In genomic region chr19:47780215-47780551, GRCh38 we compare ENCODE assay signal across 8 cellular contexts. TPM values are rescaled to one million over a fixed set of nuclear protein-coding genes. Genes with fewer than 3 reads are reported as not detected.
A peak's percentile ranks its signal among the peaks of the same experiment; 100 is the strongest.
DNase-seq lines count a peak whose midpoint lies in the region; ATAC-seq and TF ChIP-seq lines count a peak whose summit lies in the region.

No MANE protein-coding gene starts in this region.

- POLR2A ChIA-PET in BJ (lab: Charles Lee) = no interaction called here
- POLR2A ChIA-PET in Panc1 (lab: Charles Lee) = no interaction called here

- no peaks in the 10 kb centered on the region for H3K4me1 ChIP-seq in Panc1 (ENCODE audit: control insufficient read depth, insufficient read depth, low read length)
- H3K4me1 ChIP-seq in osteoblast (ENCODE audit: insufficient read depth, low read length) = peaks cover 14% of the 10 kb centered on the region

- in situ Hi-C loops in Panc1 (cut with HindIII; ENCODE audit: low pct_unique_long_range_greater_than_20kb, low sequenced_read_pairs) = no loop called here

- peaks cover 10% of the 10 kb centered on the region for H3K27me3 Mint-ChIP-seq in endothelial cell (ENCODE audit: unreplicated experiment)

- H3K27me3 ChIP-seq in BJ (ENCODE audit: control insufficient read depth, insufficient read depth, low read length) = no peaks in the 10 kb centered on the region
- H3K27me3 ChIP-seq in Panc1 (ENCODE audit: control insufficient read depth, insufficient read depth, low read length) = no peaks in the 10 kb centered on the region
- no peaks in the 10 kb centered on the region for H3K27me3 ChIP-seq in osteoblast (ENCODE audit: insufficient read depth, low read length)

- no peaks in the 10 kb centered on the region for H3K9me3 Mint-ChIP-seq in endothelial cell (ENCODE audit: unreplicated experiment)

- CTCF ChIA-PET in BJ (lab: Yijun Ruan, JAX) (interaction anchor here (0.6 to 3.8 kb wide), 4 partner anchors 14 to 1413 kb away, joined by 3 to 16 read pairs (median 4); no protein-coding TSS in a partner anchor), Panc1 (lab: Charles Lee) (no interaction called here)

- no TSS peak for BruUV-seq in Panc1 (replicated peaks; lab: Mats Ljungman, UMichigan)

- peaks cover 37% of the 10 kb centered on the region for H3K79me2 ChIP-seq in osteoblast (ENCODE audit: insufficient read depth, low read length)

- peak overlapping the region; percentile 94 for H3K4me3 Mint-ChIP-seq in endothelial cell (ENCODE audit: unreplicated experiment)

- peaks cover 42% of the 10 kb centered on the region for H3K36me3 Mint-ChIP-seq in endothelial cell (ENCODE audit: low read depth, unreplicated experiment)

- H3K4me3 ChIP-seq in BJ (ENCODE audit: low read depth, low read length) (peak overlapping the region; percentile 93), Panc1 (ENCODE audit: low read depth in 2 of 2, low read length in 2 of 2) (peak overlapping the region; percentile 87 to 89), osteoblast (ENCODE audit: insufficient read depth, low read length) (peak overlapping the region; percentile 98)

- ATAC-seq in Panc1 (no peak), HG02610 (IDR thresholded peaks at IDR 0.05; ENCODE audit: unreplicated experiment) (no peak)

- peaks cover 15% of the 10 kb centered on the region for H3K36me3 ChIP-seq in BJ (ENCODE audit: control insufficient read depth, insufficient read depth, low read length)
- H3K36me3 ChIP-seq in Panc1 (ENCODE audit: control insufficient read depth, insufficient read depth, low read length) = peaks cover 5% of the 10 kb centered on the region; the same call in 1 of the 2 replicates
- peaks cover 40% of the 10 kb centered on the region for H3K36me3 ChIP-seq in osteoblast (ENCODE audit: insufficient read depth, low read length)

- H3K9me3 ChIP-seq in Panc1 (ENCODE audit: control insufficient read depth, insufficient read depth, low read depth, low read length) (no peaks in the 10 kb centered on the region), osteoblast (ENCODE audit: low read depth, low read length) (no peaks in the 10 kb centered on the region)

- H2AFZ ChIP-seq in osteoblast (ENCODE audit: low read length) = no peak overlapping the region

- H3K27ac Mint-ChIP-seq in endothelial cell (ENCODE audit: unreplicated experiment) = peak overlapping the region; percentile 82

- intact Hi-C loops in Panc1 (cut with micrococcal nuclease; ENCODE audit: unreplicated experiment) = no loop called here

- DNase-seq in BJ (ENCODE audit: low read depth) (no peak), Panc1 (ENCODE audit: low read depth, low spot score) (no peak), endothelial cell (ENCODE audit: low spot score) (no peak), osteoblast (ENCODE audit: insufficient read length, low spot score, missing footprints) (no peak), hippocampal formation (lab: John Stamatoyannopoulos, UW) (no peak), HPDE6-E6E7 (ENCODE audit: extremely low spot score) (no peak), T1000 (lab: John Stamatoyannopoulos, UW) (no peak)

- peaks cover 36% of the 10 kb centered on the region for H3K4me1 Mint-ChIP-seq in endothelial cell (ENCODE audit: unreplicated experiment)

- TF ChIP-seq CTCF in BJ (IDR thresholded peaks at IDR 0.05; ENCODE audit: insufficient read depth, low read depth, low read length) (no peak), Panc1 (IDR thresholded peaks at IDR 0.05) (no peak), endothelial cell (IDR thresholded peaks at IDR 0.05; ENCODE audit: unreplicated experiment) (no peak), osteoblast (IDR thresholded peaks at IDR 0.05; ENCODE audit: extremely low read depth, low read depth, low read length) (no peak)

- H3K4me2 ChIP-seq in osteoblast (ENCODE audit: insufficient read depth, low read length) = peak overlapping the region; percentile 96

- H3K27ac ChIP-seq in Panc1 (ENCODE audit: low read length) = 0 out of 2 replicates have a peak overlapping the region, but pooled peaks have one; percentile 12
- no peak overlapping the region for H3K27ac ChIP-seq in osteoblast (ENCODE audit: low read depth, low read length)

- H4K20me1 ChIP-seq in osteoblast (ENCODE audit: insufficient read depth, low read length) = peaks cover 27% of the 10 kb centered on the region

RNA-seq across cellular contexts. Expression of gene SELENOW, which starts 1.7 kb away (rescaled TPM):
- polyA plus RNA-seq in BJ (2011; rRNA removed) = 256 and 293 TPM in 2 replicates
- 33.2 and 51.9 TPM in 2 replicates for polyA minus RNA-seq in BJ (2011; rRNA and poly(A)+ RNA removed)
- 62.0 TPM for total RNA-seq in Panc1 (2021; ENCODE audit: unreplicated experiment)
- 68.7 TPM for polyA plus RNA-seq in Panc1 (2012; ENCODE audit: insufficient read length)
- 791 TPM for total RNA-seq in endothelial cell (ENCODE audit: unreplicated experiment)
- 76.7 and 78.4 TPM in 2 replicates for total RNA-seq in osteoblast

RNA-seq across cellular contexts. Expression of gene TPRX1, which starts 24.2 kb away (rescaled TPM):
- polyA plus RNA-seq in BJ (2011; rRNA removed) = not detected in 2 replicates
- polyA minus RNA-seq in BJ (2011; rRNA and poly(A)+ RNA removed) = not detected in 2 replicates
- total RNA-seq in Panc1 (2021; ENCODE audit: unreplicated experiment) = not detected
- not detected for polyA plus RNA-seq in Panc1 (2012; ENCODE audit: insufficient read length)
- not detected for total RNA-seq in endothelial cell (ENCODE audit: unreplicated experiment)
- not detected in 2 replicates for total RNA-seq in osteoblast

RNA-seq across cellular contexts. Expression of gene NOP53, which starts 34.8 kb away (rescaled TPM):
- 119 and 135 TPM in 2 replicates for polyA plus RNA-seq in BJ (2011; rRNA removed)
- 33.8 and 63.6 TPM in 2 replicates for polyA minus RNA-seq in BJ (2011; rRNA and poly(A)+ RNA removed)
- total RNA-seq in Panc1 (2021; ENCODE audit: unreplicated experiment) (64.3 TPM), endothelial cell (ENCODE audit: unreplicated experiment) (324 TPM), osteoblast (55.7 and 56.6 TPM in 2 replicates)
- 147 TPM for polyA plus RNA-seq in Panc1 (2012; ENCODE audit: insufficient read length)

RNA-seq across cellular contexts. Expression of gene CRX, which starts 41.6 kb away (rescaled TPM):
- polyA plus RNA-seq in BJ (2011; rRNA removed) = not detected in 2 replicates
- polyA minus RNA-seq in BJ (2011; rRNA and poly(A)+ RNA removed) = not detected in 2 replicates
- not detected for total RNA-seq in Panc1 (2021; ENCODE audit: unreplicated experiment)
- not detected for polyA plus RNA-seq in Panc1 (2012; ENCODE audit: insufficient read length)
- not detected for total RNA-seq in endothelial cell (ENCODE audit: unreplicated experiment)
- not detected in 2 replicates for total RNA-seq in osteoblast
